In genomic region chr1:21289127-21289526, GRCh38 we compare ENCODE assay signal across 8 cellular contexts. TPM values are rescaled to one million over a fixed set of nuclear protein-coding genes. Genes with fewer than 3 reads are reported as not detected.
A peak's percentile ranks its signal among the peaks of the same experiment; 100 is the strongest.
DNase-seq lines count a peak whose midpoint lies in the region; TF ChIP-seq lines count a peak whose summit lies in the region.

No MANE protein-coding gene starts in this region.

- H3K36me3 ChIP-seq in mammary epithelial cell (ENCODE audit: insufficient read depth, low read length) (no peaks in the 10 kb centered on the region), mucosa of rectum (ENCODE audit: control insufficient read depth in 2 of 2, insufficient read depth in 2 of 2, low read length in 2 of 2) (peaks cover under 1% of the 10 kb centered on the region in 2 donors), urinary bladder (ENCODE audit: insufficient read depth) (no peaks in the 10 kb centered on the region)

- H3K4me1 Mint-ChIP-seq in activated naive CD4-positive, alpha-beta T cell treated with anti-CD3 and anti-CD28 coated beads, Interleukin-2, amount 50 U/mL, for 24 hours = peaks cover 56% of the 10 kb centered on the region

- no TSS peak for BruUV-seq in mammary epithelial cell (replicated peaks; lab: Mats Ljungman, UMichigan)

- no peaks in the 10 kb centered on the region for H4K20me1 ChIP-seq in mammary epithelial cell (ENCODE audit: insufficient read depth, low read length)

- H3K4me3 Mint-ChIP-seq in activated naive CD4-positive, alpha-beta T cell treated with anti-CD3 and anti-CD28 coated beads, Interleukin-2, amount 50 U/mL, for 24 hours = peak overlapping the region; percentile 85

- H3K4me3 ChIP-seq in mammary epithelial cell (replicated peaks in 1 of 3; ENCODE audit: insufficient read depth in 1 of 3, low read depth in 2 of 3, low read length in 3 of 3) = peak overlapping the region; percentile 59 to 75 (median 65)
- H3K4me3 ChIP-seq in mucosa of rectum (ENCODE audit: low read length in 2 of 2) = peak overlapping the region; percentile 74
- peak overlapping the region; percentile 73 for H3K4me3 ChIP-seq in urinary bladder (ENCODE audit: low read depth, low read length)

- H3K9ac ChIP-seq in mammary epithelial cell (ENCODE audit: insufficient read depth, low read length) (peak overlapping the region; percentile 51), mucosa of rectum (ENCODE audit: low read depth in 1 of 2, low read length in 2 of 2) (peak overlapping the region; percentile 52 to 55)

- H3K9me3 ChIP-seq in mammary epithelial cell (replicated peaks; ENCODE audit: insufficient read depth, low read length) = no peaks in the 10 kb centered on the region
- no peaks in the 10 kb centered on the region for H3K9me3 ChIP-seq in mucosa of rectum (ENCODE audit: control insufficient read depth in 2 of 2, low read length in 2 of 2)

- in situ Hi-C loops in mammary epithelial cell (cut with MboI; ENCODE audit: low sequenced_read_pairs in 2 of 2) = no loop called here

- intact Hi-C loops in mammary epithelial cell (cut with micrococcal nuclease) = no loop called here

- H3K27me3 ChIP-seq in mammary epithelial cell (ENCODE audit: insufficient read depth, low read length) = no peaks in the 10 kb centered on the region
- H3K27me3 ChIP-seq in mucosa of rectum (ENCODE audit: control insufficient read depth in 2 of 2, insufficient read depth in 2 of 2, low read length in 2 of 2) = no peaks in the 10 kb centered on the region

- H3K79me2 ChIP-seq in mammary epithelial cell (ENCODE audit: insufficient read depth, low read length) = peaks cover 18% of the 10 kb centered on the region

- H3K27me3 Mint-ChIP-seq in activated naive CD4-positive, alpha-beta T cell treated with anti-CD3 and anti-CD28 coated beads, Interleukin-2, amount 50 U/mL, for 24 hours = no peaks in the 10 kb centered on the region

- 10% methylated on average over 3 of the region's 8 CpGs for WGBS in mammary epithelial cell (ENCODE audit: low coverage, missing lambda C conversion rate)
- WGBS in urinary bladder = 86% methylated on average over 8 of the region's 8 CpGs

- H3K4me1 ChIP-seq in mammary epithelial cell (ENCODE audit: insufficient read depth, low read length) (peaks cover 15% of the 10 kb centered on the region), mucosa of rectum (ENCODE audit: control insufficient read depth in 2 of 2, insufficient read depth in 2 of 2, low read length in 2 of 2) (peaks cover 31 to 40% of the 10 kb centered on the region in 2 donors), urinary bladder (ENCODE audit: insufficient read depth) (peaks cover 2% of the 10 kb centered on the region)

- H3K27ac Mint-ChIP-seq in activated naive CD4-positive, alpha-beta T cell treated with anti-CD3 and anti-CD28 coated beads, Interleukin-2, amount 50 U/mL, for 24 hours = peak overlapping the region; percentile 72

- dilution Hi-C loops in mammary epithelial cell (cut with HindIII; ENCODE audit: low sequenced_read_pairs) = no loop called here

- CTCF ChIA-PET in mammary epithelial cell (lab: Charles Lee; ENCODE audit: low non-redundant PET) = interaction anchor here (0.8 kb wide), 1 partner anchor 33 kb away, joined by 4 read pairs; no protein-coding TSS in a partner anchor

- no peaks in the 10 kb centered on the region for H3K9me3 Mint-ChIP-seq in activated naive CD4-positive, alpha-beta T cell treated with anti-CD3 and anti-CD28 coated beads, Interleukin-2, amount 50 U/mL, for 24 hours

- TF ChIP-seq CTCF in mammary epithelial cell (conservative IDR thresholded peaks at IDR 0.05 in 1 of 2, IDR thresholded peaks at IDR 0.05 in 1 of 2; ENCODE audit: extremely low read depth in 1 of 2, insufficient read depth in 1 of 2, low read depth in 1 of 2, low read length in 2 of 2) = no peak

- DNase-seq in activated naive CD4-positive, alpha-beta T cell treated with Interleukin-2 at 50 U/mL for 16 hours = no peak
- DNase-seq in mammary epithelial cell = no peak
- DNase-seq in NCI-H510A treated with DMSO at 0.1 percent for 48 hours (lab: John Stamatoyannopoulos, UW) = no peak
- DNase-seq in SHP77 treated with DMSO at 0.1 percent for 48 hours (lab: John Stamatoyannopoulos, UW) = no peak
- DNase-seq in DMS153 (lab: John Stamatoyannopoulos, UW) = no peak

- H2AFZ ChIP-seq in mammary epithelial cell (ENCODE audit: low read depth, low read length) = peak overlapping the region; percentile 89

- peaks cover 4% of the 10 kb centered on the region for H3K36me3 Mint-ChIP-seq in activated naive CD4-positive, alpha-beta T cell treated with anti-CD3 and anti-CD28 coated beads, Interleukin-2, amount 50 U/mL, for 24 hours

- H3K27ac ChIP-seq in mammary epithelial cell (ENCODE audit: insufficient read depth, low read depth, low read length) (no peak overlapping the region), mucosa of rectum (ENCODE audit: low read depth in 2 of 2, low read length in 2 of 2) (peak overlapping the region; percentile 50 to 57), urinary bladder (ENCODE audit: low read depth) (no peak overlapping the region)

- H3K4me2 ChIP-seq in mammary epithelial cell (ENCODE audit: insufficient read depth, low read depth, low read length) = peak overlapping the region; percentile 75

RNA-seq across cellular contexts. Expression of gene ECE1, which starts 1.1 kb away (rescaled TPM):
- total RNA-seq in mammary epithelial cell (100 to 1,000 TPM in 1 of 2 donors, 10 to 100 TPM in 1; 86.3 to 153 TPM), urinary bladder (32.5 TPM)
- polyA plus RNA-seq in mammary epithelial cell (65.7 TPM), urinary bladder (121 TPM)
- 75.5 TPM for polyA minus RNA-seq in mammary epithelial cell

Comparison
In these comparisons a context has a peak if more than half of its experiments do, and no peak if none do; other contexts are left out.
1. H3K27ac ChIP-seq: peak in mucosa of rectum (2 of 2); none in mammary epithelial cell (single experiment) and urinary bladder (single experiment).
2. Peak in every context shown above with its lines, with median percentiles within 50 percentile points of each other: H3K4me3 ChIP-seq.